Comparison of ENCODE assay signal across 1 cellular context in the genomic region with DNA sequence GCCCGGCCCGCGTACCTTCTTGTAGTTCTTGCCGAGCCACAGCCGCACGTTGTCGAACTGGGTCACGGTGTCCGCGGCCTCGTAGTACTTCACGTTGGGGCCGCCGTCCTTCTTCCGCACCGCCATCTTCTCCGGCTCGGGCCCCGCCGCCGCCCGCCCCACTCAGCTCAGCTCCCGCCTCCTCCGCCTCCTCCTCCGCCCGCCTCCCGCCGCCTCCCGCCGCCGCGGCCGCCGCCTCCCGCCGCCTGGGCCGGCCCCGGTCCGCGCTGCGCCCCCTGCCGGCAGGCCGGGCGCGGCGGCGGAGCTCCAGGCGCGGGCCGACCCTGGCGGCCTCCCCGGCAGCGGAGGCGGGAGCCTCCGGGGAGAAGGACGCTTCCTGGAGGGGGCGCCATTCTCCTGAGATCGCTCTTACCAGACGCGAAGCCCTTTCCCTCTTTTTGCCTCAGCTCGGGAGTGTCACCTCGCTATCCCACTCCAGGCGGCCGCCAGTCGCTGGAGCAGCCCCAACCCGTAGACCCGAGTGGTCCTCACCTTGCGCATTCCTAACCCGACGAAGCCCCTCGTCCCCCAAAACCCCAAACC.
TF ChIP-seq lines count a peak whose summit lies in the region.

A gene (minus strand): TSS at position 148 of the 582 bp plus-strand sequence. CDS start 22 bp downstream, at position 126.

TF ChIP-seq in HEK293, 187 proteins besides CTCF, POLR2A, EP300 and RAD21 (continued from another document and continues in another):
- TF ChIP-seq, protein P1, sequence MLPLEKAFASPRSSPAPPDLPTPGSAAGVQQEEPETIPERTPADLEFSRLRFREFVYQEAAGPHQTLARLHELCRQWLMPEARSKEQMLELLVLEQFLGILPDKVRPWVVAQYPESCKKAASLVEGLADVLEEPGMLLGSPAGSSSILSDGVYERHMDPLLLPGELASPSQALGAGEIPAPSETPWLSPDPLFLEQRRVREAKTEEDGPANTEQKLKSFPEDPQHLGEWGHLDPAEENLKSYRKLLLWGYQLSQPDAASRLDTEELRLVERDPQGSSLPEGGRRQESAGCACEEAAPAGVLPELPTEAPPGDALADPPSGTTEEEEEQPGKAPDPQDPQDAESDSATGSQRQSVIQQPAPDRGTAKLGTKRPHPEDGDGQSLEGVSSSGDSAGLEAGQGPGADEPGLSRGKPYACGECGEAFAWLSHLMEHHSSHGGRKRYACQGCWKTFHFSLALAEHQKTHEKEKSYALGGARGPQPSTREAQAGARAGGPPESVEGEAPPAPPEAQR (tag by site-specific recombination; IDR thresholded peaks at IDR 0.05): no peak
- TF ChIP-seq ZNF341 (tag by site-specific recombination; IDR thresholded peaks at IDR 0.05; ENCODE audit: low read depth) (peak; percentile 35; the same call in 1 of the 2 replicates), ZNF596 (tag by site-specific recombination; IDR thresholded peaks at IDR 0.05) (peak; percentile 27; the same call in 1 of the 2 replicates), ZNF202 (tag by site-specific recombination; IDR thresholded peaks at IDR 0.05; ENCODE audit: borderline replicate concordance) (no peak), ZNF426 (tag by site-specific recombination; IDR thresholded peaks at IDR 0.05) (no peak), ZNF610 (tag by site-specific recombination; IDR thresholded peaks at IDR 0.05; ENCODE audit: borderline replicate concordance) (no peak), GLIS1 (tag by site-specific recombination; IDR thresholded peaks at IDR 0.05) (peak; percentile 44; the same call in 1 of the 2 replicates), TCF7L2 (IDR thresholded peaks at IDR 0.05; ENCODE audit: borderline replicate concordance, low read depth, low read length) (no peak), PRDM1 (tag by site-specific recombination; IDR thresholded peaks at IDR 0.05) (peak; percentile 90), ZNF214 (tag by site-specific recombination; IDR thresholded peaks at IDR 0.05; ENCODE audit: borderline replicate concordance) (no peak), ZNF747 (tag by site-specific recombination; IDR thresholded peaks at IDR 0.05) (no peak), ZNF394 (tag by site-specific recombination; IDR thresholded peaks at IDR 0.05; ENCODE audit: borderline replicate concordance) (no peak), GLI4 (tag by site-specific recombination; IDR thresholded peaks at IDR 0.05) (no peak), KLF8 (tag by site-specific recombination; IDR thresholded peaks at IDR 0.05) (peak; percentile 71; the same call in 1 of the 2 replicates), ZNF174 (tag by site-specific recombination; IDR thresholded peaks at IDR 0.05) (no peak), ZNF623 (tag by site-specific recombination; IDR thresholded peaks at IDR 0.05) (no peak), ZNF114 (tag by site-specific recombination; IDR thresholded peaks at IDR 0.05) (no peak), ZFP69B (tag by site-specific recombination; IDR thresholded peaks at IDR 0.05) (no peak), ZNF24 (tag by site-specific recombination; IDR thresholded peaks at IDR 0.05) (no peak), KLF1 (tag by site-specific recombination; IDR thresholded peaks at IDR 0.05) (no peak), KLF10 (tag by site-specific recombination; IDR thresholded peaks at IDR 0.05) (0 out of 2 replicates have a peak, but pooled peaks have one; percentile 32), ZNF514 (tag by site-specific recombination; IDR thresholded peaks at IDR 0.05) (no peak), ZNF324 (tag by site-specific recombination; IDR thresholded peaks at IDR 0.05) (no peak), ZNF701 (tag by site-specific recombination; IDR thresholded peaks at IDR 0.05) (no peak), ZNF549 (tag by site-specific recombination; IDR thresholded peaks at IDR 0.05) (no peak), ZBTB17 (tag by site-specific recombination; IDR thresholded peaks at IDR 0.05) (no peak), ZNF791 (tag by site-specific recombination; IDR thresholded peaks at IDR 0.05) (no peak), ZNF777 (tag by site-specific recombination; IDR thresholded peaks at IDR 0.05; ENCODE audit: borderline replicate concordance) (peak; percentile 65; the same call in 1 of the 2 replicates), ZNF221 (tag by site-specific recombination; IDR thresholded peaks at IDR 0.05; ENCODE audit: borderline replicate concordance) (peak; percentile 29; the same call in 1 of the 2 replicates), ZNF843 (tag by site-specific recombination; IDR thresholded peaks at IDR 0.05) (0 out of 2 replicates have a peak, but pooled peaks have one; percentile 5)
- TF ChIP-seq, protein P2, sequence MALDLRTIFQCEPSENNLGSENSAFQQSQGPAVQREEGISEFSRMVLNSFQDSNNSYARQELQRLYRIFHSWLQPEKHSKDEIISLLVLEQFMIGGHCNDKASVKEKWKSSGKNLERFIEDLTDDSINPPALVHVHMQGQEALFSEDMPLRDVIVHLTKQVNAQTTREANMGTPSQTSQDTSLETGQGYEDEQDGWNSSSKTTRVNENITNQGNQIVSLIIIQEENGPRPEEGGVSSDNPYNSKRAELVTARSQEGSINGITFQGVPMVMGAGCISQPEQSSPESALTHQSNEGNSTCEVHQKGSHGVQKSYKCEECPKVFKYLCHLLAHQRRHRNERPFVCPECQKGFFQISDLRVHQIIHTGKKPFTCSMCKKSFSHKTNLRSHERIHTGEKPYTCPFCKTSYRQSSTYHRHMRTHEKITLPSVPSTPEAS (tag by site-specific recombination; IDR thresholded peaks at IDR 0.05): no peak
- TF ChIP-seq, protein P3, sequence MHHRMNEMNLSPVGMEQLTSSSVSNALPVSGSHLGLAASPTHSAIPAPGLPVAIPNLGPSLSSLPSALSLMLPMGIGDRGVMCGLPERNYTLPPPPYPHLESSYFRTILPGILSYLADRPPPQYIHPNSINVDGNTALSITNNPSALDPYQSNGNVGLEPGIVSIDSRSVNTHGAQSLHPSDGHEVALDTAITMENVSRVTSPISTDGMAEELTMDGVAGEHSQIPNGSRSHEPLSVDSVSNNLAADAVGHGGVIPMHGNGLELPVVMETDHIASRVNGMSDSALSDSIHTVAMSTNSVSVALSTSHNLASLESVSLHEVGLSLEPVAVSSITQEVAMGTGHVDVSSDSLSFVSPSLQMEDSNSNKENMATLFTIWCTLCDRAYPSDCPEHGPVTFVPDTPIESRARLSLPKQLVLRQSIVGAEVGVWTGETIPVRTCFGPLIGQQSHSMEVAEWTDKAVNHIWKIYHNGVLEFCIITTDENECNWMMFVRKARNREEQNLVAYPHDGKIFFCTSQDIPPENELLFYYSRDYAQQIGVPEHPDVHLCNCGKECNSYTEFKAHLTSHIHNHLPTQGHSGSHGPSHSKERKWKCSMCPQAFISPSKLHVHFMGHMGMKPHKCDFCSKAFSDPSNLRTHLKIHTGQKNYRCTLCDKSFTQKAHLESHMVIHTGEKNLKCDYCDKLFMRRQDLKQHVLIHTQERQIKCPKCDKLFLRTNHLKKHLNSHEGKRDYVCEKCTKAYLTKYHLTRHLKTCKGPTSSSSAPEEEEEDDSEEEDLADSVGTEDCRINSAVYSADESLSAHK (tag by site-specific recombination; IDR thresholded peaks at IDR 0.05): no peak
- TF ChIP-seq, protein P4, sequence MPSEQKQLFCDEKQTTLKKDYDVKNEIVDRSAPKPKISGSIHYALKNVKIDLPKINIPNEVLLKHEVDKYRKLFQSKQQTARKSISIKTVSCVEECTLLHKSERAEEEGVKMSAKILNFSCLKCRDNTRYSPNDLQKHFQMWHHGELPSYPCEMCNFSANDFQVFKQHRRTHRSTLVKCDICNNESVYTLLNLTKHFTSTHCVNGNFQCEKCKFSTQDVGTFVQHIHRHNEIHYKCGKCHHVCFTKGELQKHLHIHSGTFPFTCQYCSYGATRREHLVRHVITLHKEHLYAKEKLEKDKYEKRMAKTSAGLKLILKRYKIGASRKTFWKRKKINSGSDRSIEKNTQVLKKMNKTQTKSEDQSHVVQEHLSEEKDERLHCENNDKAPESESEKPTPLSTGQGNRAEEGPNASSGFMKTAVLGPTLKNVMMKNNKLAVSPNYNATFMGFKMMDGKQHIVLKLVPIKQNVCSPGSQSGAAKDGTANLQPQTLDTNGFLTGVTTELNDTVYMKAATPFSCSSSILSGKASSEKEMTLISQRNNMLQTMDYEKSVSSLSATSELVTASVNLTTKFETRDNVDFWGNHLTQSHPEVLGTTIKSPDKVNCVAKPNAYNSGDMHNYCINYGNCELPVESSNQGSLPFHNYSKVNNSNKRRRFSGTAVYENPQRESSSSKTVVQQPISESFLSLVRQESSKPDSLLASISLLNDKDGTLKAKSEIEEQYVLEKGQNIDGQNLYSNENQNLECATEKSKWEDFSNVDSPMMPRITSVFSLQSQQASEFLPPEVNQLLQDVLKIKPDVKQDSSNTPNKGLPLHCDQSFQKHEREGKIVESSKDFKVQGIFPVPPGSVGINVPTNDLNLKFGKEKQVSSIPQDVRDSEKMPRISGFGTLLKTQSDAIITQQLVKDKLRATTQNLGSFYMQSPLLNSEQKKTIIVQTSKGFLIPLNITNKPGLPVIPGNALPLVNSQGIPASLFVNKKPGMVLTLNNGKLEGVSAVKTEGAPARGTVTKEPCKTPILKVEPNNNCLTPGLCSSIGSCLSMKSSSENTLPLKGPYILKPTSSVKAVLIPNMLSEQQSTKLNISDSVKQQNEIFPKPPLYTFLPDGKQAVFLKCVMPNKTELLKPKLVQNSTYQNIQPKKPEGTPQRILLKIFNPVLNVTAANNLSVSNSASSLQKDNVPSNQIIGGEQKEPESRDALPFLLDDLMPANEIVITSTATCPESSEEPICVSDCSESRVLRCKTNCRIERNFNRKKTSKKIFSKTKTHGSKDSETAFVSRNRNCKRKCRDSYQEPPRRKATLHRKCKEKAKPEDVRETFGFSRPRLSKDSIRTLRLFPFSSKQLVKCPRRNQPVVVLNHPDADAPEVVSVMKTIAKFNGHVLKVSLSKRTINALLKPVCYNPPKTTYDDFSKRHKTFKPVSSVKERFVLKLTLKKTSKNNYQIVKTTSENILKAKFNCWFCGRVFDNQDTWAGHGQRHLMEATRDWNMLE (tag by site-specific recombination; conservative IDR thresholded peaks at IDR 0.05; ENCODE audit: low read depth): no peak
- TF ChIP-seq, protein P5, sequence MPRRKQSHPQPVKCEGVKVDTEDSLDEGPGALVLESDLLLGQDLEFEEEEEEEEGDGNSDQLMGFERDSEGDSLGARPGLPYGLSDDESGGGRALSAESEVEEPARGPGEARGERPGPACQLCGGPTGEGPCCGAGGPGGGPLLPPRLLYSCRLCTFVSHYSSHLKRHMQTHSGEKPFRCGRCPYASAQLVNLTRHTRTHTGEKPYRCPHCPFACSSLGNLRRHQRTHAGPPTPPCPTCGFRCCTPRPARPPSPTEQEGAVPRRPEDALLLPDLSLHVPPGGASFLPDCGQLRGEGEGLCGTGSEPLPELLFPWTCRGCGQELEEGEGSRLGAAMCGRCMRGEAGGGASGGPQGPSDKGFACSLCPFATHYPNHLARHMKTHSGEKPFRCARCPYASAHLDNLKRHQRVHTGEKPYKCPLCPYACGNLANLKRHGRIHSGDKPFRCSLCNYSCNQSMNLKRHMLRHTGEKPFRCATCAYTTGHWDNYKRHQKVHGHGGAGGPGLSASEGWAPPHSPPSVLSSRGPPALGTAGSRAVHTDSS (tag by site-specific recombination; IDR thresholded peaks at IDR 0.05): no peak
- TF ChIP-seq, protein P6, sequence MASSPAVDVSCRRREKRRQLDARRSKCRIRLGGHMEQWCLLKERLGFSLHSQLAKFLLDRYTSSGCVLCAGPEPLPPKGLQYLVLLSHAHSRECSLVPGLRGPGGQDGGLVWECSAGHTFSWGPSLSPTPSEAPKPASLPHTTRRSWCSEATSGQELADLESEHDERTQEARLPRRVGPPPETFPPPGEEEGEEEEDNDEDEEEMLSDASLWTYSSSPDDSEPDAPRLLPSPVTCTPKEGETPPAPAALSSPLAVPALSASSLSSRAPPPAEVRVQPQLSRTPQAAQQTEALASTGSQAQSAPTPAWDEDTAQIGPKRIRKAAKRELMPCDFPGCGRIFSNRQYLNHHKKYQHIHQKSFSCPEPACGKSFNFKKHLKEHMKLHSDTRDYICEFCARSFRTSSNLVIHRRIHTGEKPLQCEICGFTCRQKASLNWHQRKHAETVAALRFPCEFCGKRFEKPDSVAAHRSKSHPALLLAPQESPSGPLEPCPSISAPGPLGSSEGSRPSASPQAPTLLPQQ (tag by site-specific recombination; IDR thresholded peaks at IDR 0.05): no peak
- TF ChIP-seq, protein P7, sequence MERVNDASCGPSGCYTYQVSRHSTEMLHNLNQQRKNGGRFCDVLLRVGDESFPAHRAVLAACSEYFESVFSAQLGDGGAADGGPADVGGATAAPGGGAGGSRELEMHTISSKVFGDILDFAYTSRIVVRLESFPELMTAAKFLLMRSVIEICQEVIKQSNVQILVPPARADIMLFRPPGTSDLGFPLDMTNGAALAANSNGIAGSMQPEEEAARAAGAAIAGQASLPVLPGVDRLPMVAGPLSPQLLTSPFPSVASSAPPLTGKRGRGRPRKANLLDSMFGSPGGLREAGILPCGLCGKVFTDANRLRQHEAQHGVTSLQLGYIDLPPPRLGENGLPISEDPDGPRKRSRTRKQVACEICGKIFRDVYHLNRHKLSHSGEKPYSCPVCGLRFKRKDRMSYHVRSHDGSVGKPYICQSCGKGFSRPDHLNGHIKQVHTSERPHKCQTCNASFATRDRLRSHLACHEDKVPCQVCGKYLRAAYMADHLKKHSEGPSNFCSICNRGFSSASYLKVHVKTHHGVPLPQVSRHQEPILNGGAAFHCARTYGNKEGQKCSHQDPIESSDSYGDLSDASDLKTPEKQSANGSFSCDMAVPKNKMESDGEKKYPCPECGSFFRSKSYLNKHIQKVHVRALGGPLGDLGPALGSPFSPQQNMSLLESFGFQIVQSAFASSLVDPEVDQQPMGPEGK (tag by site-specific recombination; IDR thresholded peaks at IDR 0.05): no peak
- TF ChIP-seq, protein P8, sequence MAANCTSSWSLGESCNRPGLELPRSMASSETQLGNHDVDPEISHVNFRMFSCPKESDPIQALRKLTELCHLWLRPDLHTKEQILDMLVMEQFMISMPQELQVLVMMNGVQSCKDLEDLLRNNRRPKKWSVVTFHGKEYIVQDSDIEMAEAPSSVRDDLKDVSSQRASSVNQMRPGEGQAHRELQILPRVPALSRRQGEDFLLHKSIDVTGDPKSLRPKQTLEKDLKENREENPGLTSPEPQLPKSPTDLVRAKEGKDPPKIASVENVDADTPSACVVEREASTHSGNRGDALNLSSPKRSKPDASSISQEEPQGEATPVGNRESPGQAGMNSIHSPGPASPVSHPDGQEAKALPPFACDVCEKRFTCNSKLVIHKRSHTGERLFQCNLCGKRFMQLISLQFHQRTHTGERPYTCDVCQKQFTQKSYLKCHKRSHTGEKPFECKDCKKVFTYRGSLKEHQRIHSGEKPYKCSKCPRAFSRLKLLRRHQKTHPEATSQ (tag by site-specific recombination; IDR thresholded peaks at IDR 0.05): peak; percentile 9; the same call in 1 of the 2 replicates
- TF ChIP-seq, protein P9, sequence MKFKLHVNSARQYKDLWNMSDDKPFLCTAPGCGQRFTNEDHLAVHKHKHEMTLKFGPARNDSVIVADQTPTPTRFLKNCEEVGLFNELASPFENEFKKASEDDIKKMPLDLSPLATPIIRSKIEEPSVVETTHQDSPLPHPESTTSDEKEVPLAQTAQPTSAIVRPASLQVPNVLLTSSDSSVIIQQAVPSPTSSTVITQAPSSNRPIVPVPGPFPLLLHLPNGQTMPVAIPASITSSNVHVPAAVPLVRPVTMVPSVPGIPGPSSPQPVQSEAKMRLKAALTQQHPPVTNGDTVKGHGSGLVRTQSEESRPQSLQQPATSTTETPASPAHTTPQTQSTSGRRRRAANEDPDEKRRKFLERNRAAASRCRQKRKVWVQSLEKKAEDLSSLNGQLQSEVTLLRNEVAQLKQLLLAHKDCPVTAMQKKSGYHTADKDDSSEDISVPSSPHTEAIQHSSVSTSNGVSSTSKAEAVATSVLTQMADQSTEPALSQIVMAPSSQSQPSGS (tag by site-specific recombination; IDR thresholded peaks at IDR 0.05; ENCODE audit: low read depth): no peak
